10 cellular contexts compared by ENCODE assay signal in the genomic region with DNA sequence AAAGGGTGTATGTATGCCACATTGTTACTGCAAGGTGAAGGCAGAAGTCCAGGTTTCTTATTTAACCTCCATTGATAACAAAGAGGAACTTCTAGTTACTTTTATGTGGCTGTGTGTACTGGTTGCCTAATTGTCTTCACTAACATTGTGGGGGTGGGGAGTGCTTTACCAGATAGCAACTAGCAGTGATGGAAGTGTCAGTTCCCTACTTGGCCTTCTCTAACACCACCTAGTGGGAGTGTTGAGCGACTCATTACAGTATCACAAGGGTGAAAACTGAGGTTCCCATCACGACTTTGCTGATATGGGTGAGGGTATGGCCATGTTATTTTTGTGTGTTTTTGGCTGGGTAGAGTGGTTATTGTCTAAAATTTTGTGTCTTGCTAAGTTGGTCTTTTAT.
DNase-seq lines count a peak whose midpoint lies in the region; FAIRE-seq and TF ChIP-seq lines count a peak whose summit lies in the region.
"Had no signal": no experiment of that assay in that cellular context is flagged by ENCODE, and none has a peak within 500 bp of the region (broad histone marks: within the 10 kb centered on the region; RNA-seq: fewer than 3 reads in every experiment).

No MANE protein-coding gene starts in this region.

- no peaks in the 10 kb centered on the region for H4K20me1 ChIP-seq in GM23248 (ENCODE audit: insufficient read depth)
- no peaks in the 10 kb centered on the region for H4K20me1 ChIP-seq in astrocyte (ENCODE audit: insufficient read depth, low read length)

- CTCF ChIA-PET in GM10248 (lab: Yijun Ruan, JAX), result no interaction called here

- H3K36me3 ChIP-seq in GM23248 (ENCODE audit: low read depth) (no peaks in the 10 kb centered on the region), astrocyte (ENCODE audit: insufficient read depth, low read length) (no peaks in the 10 kb centered on the region), prostate gland (no peaks in the 10 kb centered on the region), uterus (no peaks in the 10 kb centered on the region)
- H3K36me3 ChIP-seq: heart left ventricle had no signal

- no peak for TF ChIP-seq POLR2A in prostate gland (IDR thresholded peaks at IDR 0.05)
- TF ChIP-seq POLR2A in uterus (IDR thresholded peaks at IDR 0.05), result no peak

- no peaks in the 10 kb centered on the region for H3K27me3 Mint-ChIP-seq in astrocyte (ENCODE audit: low read depth, unreplicated experiment)
- no peaks in the 10 kb centered on the region for H3K27me3 Mint-ChIP-seq in neural crest cell (ENCODE audit: low read depth)
- H3K27me3 Mint-ChIP-seq: IgD-negative memory B cell had no signal

- H3K9me3 ChIP-seq in GM23248 (ENCODE audit: low read depth), result no peaks in the 10 kb centered on the region
- no peaks in the 10 kb centered on the region for H3K9me3 ChIP-seq in astrocyte (ENCODE audit: insufficient read depth, low read depth, low read length)
- H3K9me3 ChIP-seq in prostate gland, result no peaks in the 10 kb centered on the region
- no peaks in the 10 kb centered on the region for H3K9me3 ChIP-seq in uterus

- no peak overlapping the region for H3K27ac Mint-ChIP-seq in astrocyte (ENCODE audit: unreplicated experiment)
- H3K27ac Mint-ChIP-seq in neural crest cell (ENCODE audit: unreplicated experiment), result no peak overlapping the region
- H3K27ac Mint-ChIP-seq: IgD-negative memory B cell had no signal

- H3K27me3 ChIP-seq in GM23248 (replicated peaks; ENCODE audit: insufficient read depth), result no peaks in the 10 kb centered on the region
- H3K27me3 ChIP-seq in astrocyte (ENCODE audit: insufficient read depth, low read length), result no peaks in the 10 kb centered on the region
- no peaks in the 10 kb centered on the region for H3K27me3 ChIP-seq in prostate gland (replicated peaks; ENCODE audit: insufficient read depth)
- no peaks in the 10 kb centered on the region for H3K27me3 ChIP-seq in uterus
- H3K27me3 ChIP-seq: heart left ventricle had no signal

- H3K9me2 ChIP-seq in GM23248 (ENCODE audit: insufficient read depth), result no peaks in the 10 kb centered on the region

- POLR2A ChIA-PET in GM10248 (lab: Yijun Ruan, JAX), result no interaction called here

- no peaks in the 10 kb centered on the region for H3F3A ChIP-seq in GM23248 (ENCODE audit: insufficient read depth)

- H3K36me3 Mint-ChIP-seq in astrocyte (ENCODE audit: low read depth, unreplicated experiment) (no peaks in the 10 kb centered on the region), neural crest cell (ENCODE audit: low read depth) (no peaks in the 10 kb centered on the region)
- H3K36me3 Mint-ChIP-seq: IgD-negative memory B cell had no signal

- H3K4me3 ChIP-seq in GM23248 (no peak overlapping the region), astrocyte (ENCODE audit: insufficient read depth, low read depth, low read length) (no peak overlapping the region), prostate gland (no peak overlapping the region), uterus (no peak overlapping the region)
- H3K4me3 ChIP-seq: heart left ventricle had no signal

- TF ChIP-seq CTCF in GM10248 (IDR thresholded peaks at IDR 0.05; ENCODE audit: control extremely low read depth, extremely low read depth, low read depth, missing control alignments) (no peak), astrocyte (IDR thresholded peaks at IDR 0.05; ENCODE audit: insufficient read depth, low read depth, low read length) (no peak), neural crest cell (conservative IDR thresholded peaks at IDR 0.05) (peak; percentile 29), prostate gland (IDR thresholded peaks at IDR 0.05) (peak in 1 of 4 experiments; percentile 24), uterus (IDR thresholded peaks at IDR 0.05) (no peak)

- no peak for FAIRE-seq in astrocyte (lab: Jason Lieb, UNC)

- no peak overlapping the region for H3K9ac ChIP-seq in GM23248
- no peak overlapping the region for H3K9ac ChIP-seq in astrocyte (ENCODE audit: low read length)

- intact Hi-C loops in prostate gland (cut with DNase I) (no loop called here), uterus (cut with DNase I; ENCODE audit: low total_unique reads) (no loop called here)

- no peak overlapping the region for H3K27ac ChIP-seq in GM23248
- no peak overlapping the region for H3K27ac ChIP-seq in astrocyte (ENCODE audit: low read depth, low read length)
- no peak overlapping the region for H3K27ac ChIP-seq in prostate gland
- no peak overlapping the region for H3K27ac ChIP-seq in uterus
- H3K27ac ChIP-seq: heart left ventricle had no signal

- H3K4me1 ChIP-seq in GM23248 (ENCODE audit: insufficient read depth), result no peaks in the 10 kb centered on the region
- no peaks in the 10 kb centered on the region for H3K4me1 ChIP-seq in astrocyte (ENCODE audit: insufficient read depth, low read length)
- no peaks in the 10 kb centered on the region for H3K4me1 ChIP-seq in prostate gland (replicated peaks)
- no peaks in the 10 kb centered on the region for H3K4me1 ChIP-seq in uterus
- H3K4me1 ChIP-seq: heart left ventricle had no signal

- H3K4me3 Mint-ChIP-seq in astrocyte (ENCODE audit: unreplicated experiment) (no peak overlapping the region), neural crest cell (no peak overlapping the region)
- H3K4me3 Mint-ChIP-seq: IgD-negative memory B cell had no signal

- DNase-seq in GM10248 (ENCODE audit: extremely low spot score) (peak; percentile 16), GM23248 (peak; percentile 21), KBM-7 (peak; percentile 78), astrocyte (ENCODE audit: low read depth) (peak; percentile 8), neural crest cell (ENCODE audit: low read depth, low spot score) (no peak), NCI-H2171 treated with DMSO at 0.1 percent for 48 hours (lab: John Stamatoyannopoulos, UW) (no peak), prostate gland (ENCODE audit: low spot score) (no peak), uterus (no peak)
- DNase-seq: heart left ventricle had no signal

- WGBS in GM23248 (ENCODE audit: low coverage in 1 of 2, low lambda C conversion rate in 2 of 2, missing lambda C conversion rate in 2 of 2), 2 experiments, result 54 to 56% methylated on average over 2 of the region's 2 CpGs
- 61% methylated on average over 2 of the region's 2 CpGs for WGBS in prostate gland

- H3K79me2 ChIP-seq in GM23248 (ENCODE audit: insufficient read depth), result no peaks in the 10 kb centered on the region
- H3K79me2 ChIP-seq in astrocyte (ENCODE audit: insufficient read depth, low read length), result no peaks in the 10 kb centered on the region

- H3K9me3 Mint-ChIP-seq in astrocyte (ENCODE audit: unreplicated experiment), result no peaks in the 10 kb centered on the region
- H3K9me3 Mint-ChIP-seq in neural crest cell, result no peaks in the 10 kb centered on the region

- H3K4me1 Mint-ChIP-seq in astrocyte (ENCODE audit: low read depth, unreplicated experiment), result peaks cover 11% of the 10 kb centered on the region
- H3K4me1 Mint-ChIP-seq in neural crest cell, result no peaks in the 10 kb centered on the region
- H3K4me1 Mint-ChIP-seq: IgD-negative memory B cell had no signal

- H2AFZ ChIP-seq in GM23248 (no peak overlapping the region), astrocyte (ENCODE audit: low read depth, low read length) (no peak overlapping the region)

- no peak overlapping the region for H3K4me2 ChIP-seq in GM23248 (ENCODE audit: unreplicated experiment)
- no peak overlapping the region for H3K4me2 ChIP-seq in astrocyte (ENCODE audit: low read length)

- in situ Hi-C loops in GM23248 (cut with MboI), result no loop called here
- in situ Hi-C loops in KBM-7 (cut with MboI; ENCODE audit: low pct_unique_long_range_greater_than_20kb, low sequenced_read_pairs), result no loop called here

Comparison
In these comparisons a context has a peak if more than half of its experiments do, and no peak if none do; other contexts are left out.
1. DNase-seq: peak in GM10248 (single experiment), GM23248 (single experiment), KBM-7 (single experiment) and astrocyte (single experiment); none in neural crest cell (single experiment), NCI-H2171 treated with DMSO at 0.1 percent for 48 hours (single experiment), prostate gland (single experiment) and uterus (0 of 2).